20 cellular contexts compared by ENCODE assay signal in the genomic region with DNA sequence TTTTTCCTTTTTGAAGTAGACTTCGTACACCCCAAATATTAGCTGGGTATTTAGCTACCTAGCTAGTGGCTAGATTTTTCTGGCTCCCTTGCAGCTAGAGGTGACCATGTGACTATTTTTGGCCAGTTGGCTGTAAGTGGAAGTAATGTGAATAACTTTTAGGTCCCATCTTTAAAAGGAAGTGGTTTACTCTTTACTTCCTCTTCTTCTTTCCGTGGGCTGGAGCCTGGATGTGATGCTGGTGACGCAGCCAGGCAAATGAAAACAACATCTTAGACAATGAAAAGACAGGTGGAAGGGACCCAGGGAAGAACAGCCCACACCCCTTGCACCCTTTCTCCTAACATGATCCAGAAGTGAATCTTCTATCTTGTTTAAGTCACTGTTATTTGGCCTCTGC.
"Had no signal": no experiment of that assay in that cellular context is flagged by ENCODE, and none has a peak within 500 bp of the region (broad histone marks: within the 10 kb centered on the region; RNA-seq: fewer than 3 reads in every experiment).

No MANE protein-coding gene starts in this region.

- DNase-seq: activated CD4-positive, alpha-beta T cell treated with anti-CD3 and anti-CD28 coated beads, Interleukin-2, amount 10 ng/mL, durations not matched to agents 7 days and 5 days; activated CD4-positive, CD25-positive, alpha-beta regulatory T cell; activated CD8-positive, alpha-beta T cell treated with anti-CD3 and anti-CD28 coated beads, Interleukin-2, amount 10 ng/mL, durations not matched to agents 7 days and 5 days; activated naive CD4-positive, alpha-beta T cell treated with Interleukin-2 at 50 U/mL for 16 hours; activated T-cell treated with anti-CD3 and anti-CD28 coated beads, Interleukin-2, amount 50 U/mL, for 24 hours; anterior cingulate cortex; caudate nucleus; effector memory CD8-positive, alpha-beta T cell; mesenchymal stem cell; mucosa of descending colon; naive thymus-derived CD4-positive, alpha-beta T cell; psoas muscle; right cardiac atrium; stimulated activated naive CD8-positive, alpha-beta T cell treated with anti-CD3 and anti-CD28 coated beads, Interleukin-15, amount 100 ng/mL, for 72 hours; transverse colon had no signal

- H3K27ac Mint-ChIP-seq: activated CD4-positive, alpha-beta T cell treated with anti-CD3 and anti-CD28 coated beads, Interleukin-2, amount 10 ng/mL, durations not matched to agents 7 days and 5 days; activated CD8-positive, alpha-beta T cell treated with anti-CD3 and anti-CD28 coated beads, Interleukin-2, amount 10 ng/mL, durations not matched to agents 7 days and 5 days; activated T-cell treated with anti-CD3 and anti-CD28 coated beads, Interleukin-2, amount 50 U/mL, for 24 hours; activated T-helper 2 cell treated with anti-CD3 and anti-CD28 coated beads, Interferon-gamma antibody, Interleukin-2, Interleukin-4, amounts not matched to agents 10 μg/mL and 5 μg/mL and 100 μg/mL, durations not matched to agents 14 hours and 24 hours and 36 hours; brain; effector memory CD8-positive, alpha-beta T cell; naive thymus-derived CD4-positive, alpha-beta T cell; neural progenitor cell had no signal

- H3K9ac ChIP-seq: neural progenitor cell had no signal

- H3K27ac ChIP-seq: psoas muscle, suprapubic skin, transverse colon, vagina had no signal

- H3K4me2 ChIP-seq: neural progenitor cell had no signal

- H3K27me3 ChIP-seq: neural progenitor cell, suprapubic skin, transverse colon, vagina had no signal

- H3K4me3 Mint-ChIP-seq: activated CD4-positive, alpha-beta T cell treated with anti-CD3 and anti-CD28 coated beads, Interleukin-2, amount 10 ng/mL, durations not matched to agents 7 days and 5 days; activated CD8-positive, alpha-beta T cell treated with anti-CD3 and anti-CD28 coated beads, Interleukin-2, amount 10 ng/mL, durations not matched to agents 7 days and 5 days; activated T-cell treated with anti-CD3 and anti-CD28 coated beads, Interleukin-2, amount 50 U/mL, for 24 hours; brain; effector memory CD8-positive, alpha-beta T cell; naive thymus-derived CD4-positive, alpha-beta T cell; neural progenitor cell; stimulated activated naive CD8-positive, alpha-beta T cell treated with anti-CD3 and anti-CD28 coated beads, Interleukin-15, amount 100 ng/mL, for 72 hours had no signal

- H3K36me3 ChIP-seq: neural progenitor cell, suprapubic skin, transverse colon, vagina had no signal

- H3K9me3 ChIP-seq: mucosa of descending colon, suprapubic skin, transverse colon, vagina had no signal

- ATAC-seq: activated CD8-positive, alpha-beta T cell treated with anti-CD3 and anti-CD28 coated beads, Interleukin-2, amount 10 ng/mL, durations not matched to agents 7 days and 5 days; effector memory CD8-positive, alpha-beta T cell; mucosa of descending colon; naive thymus-derived CD4-positive, alpha-beta T cell; psoas muscle; right cardiac atrium; stimulated activated naive CD8-positive, alpha-beta T cell treated with anti-CD3 and anti-CD28 coated beads, Interleukin-15, amount 100 ng/mL, for 72 hours had no signal

- H3K27me3 Mint-ChIP-seq: activated T-cell treated with anti-CD3 and anti-CD28 coated beads, Interleukin-2, amount 50 U/mL, for 24 hours had no signal

- H3K4me1 Mint-ChIP-seq: activated CD4-positive, alpha-beta T cell treated with anti-CD3 and anti-CD28 coated beads, Interleukin-2, amount 10 ng/mL, durations not matched to agents 7 days and 5 days; brain; naive thymus-derived CD4-positive, alpha-beta T cell; stimulated activated naive CD8-positive, alpha-beta T cell treated with anti-CD3 and anti-CD28 coated beads, Interleukin-15, amount 100 ng/mL, for 72 hours had no signal

- H3K36me3 Mint-ChIP-seq: brain; naive thymus-derived CD4-positive, alpha-beta T cell; neural progenitor cell had no signal

- H3K4me3 ChIP-seq: mucosa of descending colon, neural progenitor cell, psoas muscle, suprapubic skin, transverse colon, vagina had no signal

- H3K4me1 ChIP-seq: psoas muscle, suprapubic skin, transverse colon, vagina had no signal
